In the genomic region with DNA sequence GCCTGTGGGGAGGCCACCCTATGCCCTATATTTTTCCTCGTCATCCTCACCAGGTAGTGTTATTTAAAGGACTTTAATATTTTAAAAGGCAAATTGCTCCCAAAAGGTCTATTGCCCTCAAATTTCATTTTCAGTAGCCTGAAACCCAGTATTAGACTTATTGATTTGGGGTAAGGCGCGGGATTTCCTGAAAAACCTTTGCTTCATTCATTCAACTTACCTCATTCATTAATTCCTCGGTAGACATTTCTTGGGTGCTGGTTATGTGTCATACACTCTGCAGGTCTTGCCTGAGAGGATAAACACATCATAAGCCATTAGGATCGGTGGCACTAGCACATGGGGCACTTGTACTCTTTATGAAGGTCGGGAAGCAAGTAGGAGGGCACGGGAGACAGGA, we compare ENCODE assay signal across 22 cellular contexts.
DNase-seq lines count a peak whose midpoint lies in the region; ATAC-seq lines count a peak whose summit lies in the region.
"Had no signal": no experiment of that assay in that cellular context is flagged by ENCODE, and none has a peak within 500 bp of the region (broad histone marks: within the 10 kb centered on the region; RNA-seq: fewer than 3 reads in every experiment).

No MANE protein-coding gene starts in this region.

- CTCF ChIA-PET in activated naive CD4-positive, alpha-beta T cell treated with anti-CD3 and anti-CD28 coated beads for 36 hours (lab: Charles Lee) = interaction anchor here (1.1 kb wide), 1 partner anchor 126 kb away, joined by 4 read pairs; no protein-coding TSS in a partner anchor

- no peaks in the 10 kb centered on the region for H3K9me3 Mint-ChIP-seq in activated naive CD4-positive, alpha-beta T cell treated with anti-CD3 and anti-CD28 coated beads for 36 hours
- peaks cover 4 to 5% of the 10 kb centered on the region in 2 donors for H3K9me3 Mint-ChIP-seq in activated naive CD4-positive, alpha-beta T cell treated with anti-CD3 and anti-CD28 coated beads, Interleukin-2, amount 50 U/mL, for 72 hours
- no peaks in the 10 kb centered on the region for H3K9me3 Mint-ChIP-seq in dendritic cell treated with granulocyte-macrophage colony-stimulating factor and Interleukin-4, amounts not matched to agents 40 ng/mL and 50 ng/mL, for 4 days
- H3K9me3 Mint-ChIP-seq in stimulated activated effector memory CD8-positive, alpha-beta T cell treated with anti-CD3 and anti-CD28 coated beads, Interleukin-12 subunit alpha, Interleukin-12 subunit beta, amount 100 ng/mL, for 72 hours = no peaks in the 10 kb centered on the region
- H3K9me3 Mint-ChIP-seq: CD14-positive monocyte had no signal

- no peak for DNase-seq in activated naive CD4-positive, alpha-beta T cell treated with anti-CD3 and anti-CD28 coated beads for 36 hours
- DNase-seq in activated naive CD4-positive, alpha-beta T cell treated with anti-CD3 and anti-CD28 coated beads, Interleukin-2, amount 50 U/mL, for 72 hours (ENCODE audit: low spot score in 2 of 2) = no peak
- DNase-seq in T-helper 17 cell (no peak), NCI-H526 treated with DMSO at 0.1 percent for 48 hours (lab: John Stamatoyannopoulos, UW) (no peak), left colon (no peak)
- DNase-seq in stimulated activated effector memory CD8-positive, alpha-beta T cell treated with anti-CD3 and anti-CD28 coated beads, Interleukin-12 subunit alpha, Interleukin-12 subunit beta, amount 100 ng/mL, for 72 hours (ENCODE audit: low spot score in 2 of 2) = no peak
- DNase-seq in stimulated activated CD4-positive, alpha-beta T cell treated with anti-CD3 and anti-CD28 coated beads, Interleukin-2, amount 100 ng/mL, for 24 hours = no peak
- DNase-seq: activated gamma-delta T cell, cortex of kidney, DMS 273 treated with DMSO at 0.1 percent for 48 hours, HCEC 1CT, kidney, NCI-H1694 treated with DMSO at 0.1 percent for 48 hours, NCI-H2171 treated with DMSO at 0.1 percent for 48 hours, NCI-H526, ovary, right cardiac atrium, SK-N-SH, T1000 had no signal

- H3K27ac Mint-ChIP-seq in activated naive CD4-positive, alpha-beta T cell treated with anti-CD3 and anti-CD28 coated beads for 36 hours = peak overlapping the region; percentile 1
- peak overlapping the region in 1 of 2 donors; percentile 71 for H3K27ac Mint-ChIP-seq in activated naive CD4-positive, alpha-beta T cell treated with anti-CD3 and anti-CD28 coated beads, Interleukin-2, amount 50 U/mL, for 72 hours
- peak overlapping the region; percentile 90 for H3K27ac Mint-ChIP-seq in T-helper 17 cell
- H3K27ac Mint-ChIP-seq in dendritic cell treated with granulocyte-macrophage colony-stimulating factor and Interleukin-4, amounts not matched to agents 40 ng/mL and 50 ng/mL, for 4 days = peak overlapping the region; percentile 16
- peak overlapping the region; percentile 98 for H3K27ac Mint-ChIP-seq in stimulated activated effector memory CD8-positive, alpha-beta T cell treated with anti-CD3 and anti-CD28 coated beads, Interleukin-12 subunit alpha, Interleukin-12 subunit beta, amount 100 ng/mL, for 72 hours

- no peak for ATAC-seq in activated naive CD4-positive, alpha-beta T cell treated with anti-CD3 and anti-CD28 coated beads, Interleukin-2, amount 50 U/mL, for 72 hours
- ATAC-seq in T-helper 17 cell (no peak), left colon (no peak)
- no peak for ATAC-seq in stimulated activated effector memory CD8-positive, alpha-beta T cell treated with anti-CD3 and anti-CD28 coated beads, Interleukin-12 subunit alpha, Interleukin-12 subunit beta, amount 100 ng/mL, for 72 hours
- ATAC-seq: right cardiac atrium had no signal

- H3K36me3 Mint-ChIP-seq in activated naive CD4-positive, alpha-beta T cell treated with anti-CD3 and anti-CD28 coated beads for 36 hours (ENCODE audit: low read depth) = no peaks in the 10 kb centered on the region
- peaks cover 0 to 7% of the 10 kb centered on the region in 2 donors for H3K36me3 Mint-ChIP-seq in activated naive CD4-positive, alpha-beta T cell treated with anti-CD3 and anti-CD28 coated beads, Interleukin-2, amount 50 U/mL, for 72 hours
- H3K36me3 Mint-ChIP-seq in T-helper 17 cell (ENCODE audit: low read depth) = peaks cover 3% of the 10 kb centered on the region
- H3K36me3 Mint-ChIP-seq in dendritic cell treated with granulocyte-macrophage colony-stimulating factor and Interleukin-4, amounts not matched to agents 40 ng/mL and 50 ng/mL, for 4 days (ENCODE audit: low read depth) = no peaks in the 10 kb centered on the region
- H3K36me3 Mint-ChIP-seq in stimulated activated effector memory CD8-positive, alpha-beta T cell treated with anti-CD3 and anti-CD28 coated beads, Interleukin-12 subunit alpha, Interleukin-12 subunit beta, amount 100 ng/mL, for 72 hours = peaks cover 49% of the 10 kb centered on the region
- H3K36me3 Mint-ChIP-seq: CD14-positive monocyte had no signal

- intact Hi-C loops in activated naive CD4-positive, alpha-beta T cell treated with anti-CD3 and anti-CD28 coated beads for 36 hours (cut with micrococcal nuclease) = no loop called here
- intact Hi-C loops in dendritic cell treated with granulocyte-macrophage colony-stimulating factor and Interleukin-4, amounts not matched to agents 40 ng/mL and 50 ng/mL, for 4 days (cut with micrococcal nuclease) = no loop called here
- intact Hi-C loops in left colon (cut with DNase I, micrococcal nuclease) = no loop called here

- peaks cover 10% of the 10 kb centered on the region for H3K4me1 Mint-ChIP-seq in activated naive CD4-positive, alpha-beta T cell treated with anti-CD3 and anti-CD28 coated beads for 36 hours (ENCODE audit: low read depth)
- H3K4me1 Mint-ChIP-seq in T-helper 17 cell = peaks cover 14% of the 10 kb centered on the region
- H3K4me1 Mint-ChIP-seq in dendritic cell treated with granulocyte-macrophage colony-stimulating factor and Interleukin-4, amounts not matched to agents 40 ng/mL and 50 ng/mL, for 4 days (ENCODE audit: low read depth) = peaks cover 35% of the 10 kb centered on the region
- H3K4me1 Mint-ChIP-seq in stimulated activated effector memory CD8-positive, alpha-beta T cell treated with anti-CD3 and anti-CD28 coated beads, Interleukin-12 subunit alpha, Interleukin-12 subunit beta, amount 100 ng/mL, for 72 hours = peaks cover 73% of the 10 kb centered on the region

- H3K9me3 ChIP-seq in T-helper 17 cell (ENCODE audit: control insufficient read depth, low read length, poor library complexity, severe bottlenecking) = no peaks in the 10 kb centered on the region
- H3K9me3 ChIP-seq: ovary, SK-N-SH, thoracic aorta had no signal

- H3K4me3 Mint-ChIP-seq in activated naive CD4-positive, alpha-beta T cell treated with anti-CD3 and anti-CD28 coated beads for 36 hours = no peak overlapping the region
- H3K4me3 Mint-ChIP-seq in T-helper 17 cell = no peak overlapping the region
- H3K4me3 Mint-ChIP-seq in dendritic cell treated with granulocyte-macrophage colony-stimulating factor and Interleukin-4, amounts not matched to agents 40 ng/mL and 50 ng/mL, for 4 days = no peak overlapping the region
- H3K4me3 Mint-ChIP-seq in stimulated activated effector memory CD8-positive, alpha-beta T cell treated with anti-CD3 and anti-CD28 coated beads, Interleukin-12 subunit alpha, Interleukin-12 subunit beta, amount 100 ng/mL, for 72 hours = peak overlapping the region; percentile 78
- H3K4me3 Mint-ChIP-seq: CD14-positive monocyte had no signal

- no peaks in the 10 kb centered on the region for H3K27me3 Mint-ChIP-seq in activated naive CD4-positive, alpha-beta T cell treated with anti-CD3 and anti-CD28 coated beads for 36 hours (ENCODE audit: low read depth)
- no peaks in the 10 kb centered on the region for H3K27me3 Mint-ChIP-seq in T-helper 17 cell
- H3K27me3 Mint-ChIP-seq in dendritic cell treated with granulocyte-macrophage colony-stimulating factor and Interleukin-4, amounts not matched to agents 40 ng/mL and 50 ng/mL, for 4 days = no peaks in the 10 kb centered on the region
